1 cellular context compared by ENCODE assay signal in genomic region chr4:4693258-4693657, GRCh38.
TF ChIP-seq lines count a peak whose summit lies in the region.

No MANE protein-coding gene starts in this region.

TF ChIP-seq in HepG2, 621 proteins besides CTCF, POLR2A, EP300 and RAD21 (continued from another document):
- TF ChIP-seq ZNF362 (CRISPR knock-in tag; IDR thresholded peaks at IDR 0.05; ENCODE audit: borderline replicate concordance), result peak; percentile 94
- no peak for TF ChIP-seq KLF15 (CRISPR knock-in tag; IDR thresholded peaks at IDR 0.05; ENCODE audit: borderline replicate concordance)
- no peak for TF ChIP-seq ZBTB37 (CRISPR knock-in tag; IDR thresholded peaks at IDR 0.05)
- no peak for TF ChIP-seq ZNF276 (CRISPR knock-in tag; IDR thresholded peaks at IDR 0.05; ENCODE audit: low read depth)
- peak; percentile 39; the same call in 1 of the 2 replicates for TF ChIP-seq MED1 (CRISPR knock-in tag; IDR thresholded peaks at IDR 0.05)
- TF ChIP-seq ZNF160 (CRISPR knock-in tag; IDR thresholded peaks at IDR 0.05), result no peak
- TF ChIP-seq, protein P1, sequence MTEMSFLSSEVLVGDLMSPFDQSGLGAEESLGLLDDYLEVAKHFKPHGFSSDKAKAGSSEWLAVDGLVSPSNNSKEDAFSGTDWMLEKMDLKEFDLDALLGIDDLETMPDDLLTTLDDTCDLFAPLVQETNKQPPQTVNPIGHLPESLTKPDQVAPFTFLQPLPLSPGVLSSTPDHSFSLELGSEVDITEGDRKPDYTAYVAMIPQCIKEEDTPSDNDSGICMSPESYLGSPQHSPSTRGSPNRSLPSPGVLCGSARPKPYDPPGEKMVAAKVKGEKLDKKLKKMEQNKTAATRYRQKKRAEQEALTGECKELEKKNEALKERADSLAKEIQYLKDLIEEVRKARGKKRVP (CRISPR knock-in tag; IDR thresholded peaks at IDR 0.05), result no peak
- no peak for TF ChIP-seq U2AF1 (optimal IDR thresholded peaks at IDR 0.05; ENCODE audit: low read depth, low read length)
- no peak for TF ChIP-seq ZNF850 (CRISPR knock-in tag; conservative IDR thresholded peaks at IDR 0.05)
- no peak for TF ChIP-seq SMAD9 (CRISPR knock-in tag; IDR thresholded peaks at IDR 0.05)
- TF ChIP-seq PRPF4 (IDR thresholded peaks at IDR 0.05; ENCODE audit: low read depth, low read length, poor library complexity, severe bottlenecking), result no peak
- TF ChIP-seq FOXK1 (CRISPR knock-in tag; IDR thresholded peaks at IDR 0.05; ENCODE audit: borderline replicate concordance, low read depth), result 0 out of 2 replicates have a peak, but pooled peaks have one; percentile 17
- TF ChIP-seq, protein P2, sequence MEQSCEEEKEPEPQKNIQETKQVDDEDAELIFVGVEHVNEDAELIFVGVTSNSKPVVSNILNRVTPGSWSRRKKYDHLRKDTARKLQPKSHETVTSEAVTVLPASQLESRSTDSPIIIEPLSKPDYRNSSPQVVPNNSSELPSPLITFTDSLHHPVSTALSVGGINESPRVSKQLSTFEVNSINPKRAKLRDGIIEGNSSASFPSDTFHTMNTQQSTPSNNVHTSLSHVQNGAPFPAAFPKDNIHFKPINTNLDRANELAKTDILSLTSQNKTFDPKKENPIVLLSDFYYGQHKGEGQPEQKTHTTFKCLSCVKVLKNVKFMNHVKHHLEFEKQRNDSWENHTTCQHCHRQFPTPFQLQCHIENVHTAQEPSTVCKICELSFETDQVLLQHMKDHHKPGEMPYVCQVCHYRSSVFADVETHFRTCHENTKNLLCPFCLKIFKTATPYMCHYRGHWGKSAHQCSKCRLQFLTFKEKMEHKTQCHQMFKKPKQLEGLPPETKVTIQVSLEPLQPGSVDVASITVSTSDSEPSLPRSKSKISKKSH (CRISPR knock-in tag; IDR thresholded peaks at IDR 0.05; ENCODE audit: borderline replicate concordance), result no peak
- peak; percentile 79 for TF ChIP-seq CEBPB (IDR thresholded peaks at IDR 0.05; ENCODE audit: borderline replicate concordance, low read depth, low read length)
- no peak for TF ChIP-seq ATM (IDR thresholded peaks at IDR 0.05; ENCODE audit: borderline replicate concordance)
- no peak for TF ChIP-seq CCAR2 (optimal IDR thresholded peaks at IDR 0.05; ENCODE audit: low read depth, low read length)
- 0 out of 2 replicates have a peak, but pooled peaks have one; percentile 10 for TF ChIP-seq ZNF3 (CRISPR knock-in tag; IDR thresholded peaks at IDR 0.05)
- no peak for TF ChIP-seq ZBTB38 (CRISPR knock-in tag; IDR thresholded peaks at IDR 0.05)
- TF ChIP-seq, protein P3, sequence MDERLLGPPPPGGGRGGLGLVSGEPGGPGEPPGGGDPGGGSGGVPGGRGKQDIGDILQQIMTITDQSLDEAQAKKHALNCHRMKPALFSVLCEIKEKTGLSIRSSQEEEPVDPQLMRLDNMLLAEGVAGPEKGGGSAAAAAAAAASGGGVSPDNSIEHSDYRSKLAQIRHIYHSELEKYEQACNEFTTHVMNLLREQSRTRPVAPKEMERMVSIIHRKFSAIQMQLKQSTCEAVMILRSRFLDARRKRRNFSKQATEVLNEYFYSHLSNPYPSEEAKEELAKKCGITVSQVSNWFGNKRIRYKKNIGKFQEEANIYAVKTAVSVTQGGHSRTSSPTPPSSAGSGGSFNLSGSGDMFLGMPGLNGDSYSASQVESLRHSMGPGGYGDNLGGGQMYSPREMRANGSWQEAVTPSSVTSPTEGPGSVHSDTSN (CRISPR knock-in tag; IDR thresholded peaks at IDR 0.05), result no peak
- TF ChIP-seq ZFAT (CRISPR knock-in tag; conservative IDR thresholded peaks at IDR 0.05), result no peak
- TF ChIP-seq ZNF792 (CRISPR knock-in tag; IDR thresholded peaks at IDR 0.05), result no peak
- TF ChIP-seq ZNF552 (CRISPR knock-in tag; IDR thresholded peaks at IDR 0.05; ENCODE audit: borderline replicate concordance), result no peak
- TF ChIP-seq, protein P4, sequence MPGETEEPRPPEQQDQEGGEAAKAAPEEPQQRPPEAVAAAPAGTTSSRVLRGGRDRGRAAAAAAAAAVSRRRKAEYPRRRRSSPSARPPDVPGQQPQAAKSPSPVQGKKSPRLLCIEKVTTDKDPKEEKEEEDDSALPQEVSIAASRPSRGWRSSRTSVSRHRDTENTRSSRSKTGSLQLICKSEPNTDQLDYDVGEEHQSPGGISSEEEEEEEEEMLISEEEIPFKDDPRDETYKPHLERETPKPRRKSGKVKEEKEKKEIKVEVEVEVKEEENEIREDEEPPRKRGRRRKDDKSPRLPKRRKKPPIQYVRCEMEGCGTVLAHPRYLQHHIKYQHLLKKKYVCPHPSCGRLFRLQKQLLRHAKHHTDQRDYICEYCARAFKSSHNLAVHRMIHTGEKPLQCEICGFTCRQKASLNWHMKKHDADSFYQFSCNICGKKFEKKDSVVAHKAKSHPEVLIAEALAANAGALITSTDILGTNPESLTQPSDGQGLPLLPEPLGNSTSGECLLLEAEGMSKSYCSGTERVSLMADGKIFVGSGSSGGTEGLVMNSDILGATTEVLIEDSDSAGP (CRISPR knock-in tag; IDR thresholded peaks at IDR 0.05; ENCODE audit: borderline replicate concordance), result no peak
- TF ChIP-seq ZSCAN29 (CRISPR knock-in tag; conservative IDR thresholded peaks at IDR 0.05), result 0 out of 2 replicates have a peak, but pooled peaks have one; percentile 48
- TF ChIP-seq HOXA9 (CRISPR knock-in tag; IDR thresholded peaks at IDR 0.05; ENCODE audit: borderline replicate concordance), result no peak
- no peak for TF ChIP-seq RBM39 (IDR thresholded peaks at IDR 0.05; ENCODE audit: low read depth, low read length, poor library complexity, severe bottlenecking)
- no peak for TF ChIP-seq IKZF4 (CRISPR knock-in tag; IDR thresholded peaks at IDR 0.05; ENCODE audit: borderline replicate concordance, low read depth, not compliant biosample characterization)
- no peak for TF ChIP-seq ZNF256 (CRISPR knock-in tag; conservative IDR thresholded peaks at IDR 0.05)
- TF ChIP-seq ZSCAN30 (CRISPR knock-in tag; IDR thresholded peaks at IDR 0.05), result no peak
- no peak for TF ChIP-seq ZNF75D (CRISPR knock-in tag; IDR thresholded peaks at IDR 0.05; ENCODE audit: borderline replicate concordance)
- TF ChIP-seq, protein P5, sequence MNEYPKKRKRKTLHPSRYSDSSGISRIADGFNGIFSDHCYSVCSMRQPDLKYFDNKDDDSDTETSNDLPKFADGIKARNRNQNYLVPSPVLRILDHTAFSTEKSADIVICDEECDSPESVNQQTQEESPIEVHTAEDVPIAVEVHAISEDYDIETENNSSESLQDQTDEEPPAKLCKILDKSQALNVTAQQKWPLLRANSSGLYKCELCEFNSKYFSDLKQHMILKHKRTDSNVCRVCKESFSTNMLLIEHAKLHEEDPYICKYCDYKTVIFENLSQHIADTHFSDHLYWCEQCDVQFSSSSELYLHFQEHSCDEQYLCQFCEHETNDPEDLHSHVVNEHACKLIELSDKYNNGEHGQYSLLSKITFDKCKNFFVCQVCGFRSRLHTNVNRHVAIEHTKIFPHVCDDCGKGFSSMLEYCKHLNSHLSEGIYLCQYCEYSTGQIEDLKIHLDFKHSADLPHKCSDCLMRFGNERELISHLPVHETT (CRISPR knock-in tag; conservative IDR thresholded peaks at IDR 0.05), result no peak
- no peak for TF ChIP-seq SALL2 (CRISPR knock-in tag; IDR thresholded peaks at IDR 0.05)
TF ChIP-seq in HepG2: peak in this region for 41.
